12 cellular contexts compared by ENCODE assay signal in genomic region chr6:149895048-149895581, GRCh38. TPM values are rescaled to one million over a fixed set of nuclear protein-coding genes. Genes with fewer than 3 reads are reported as not detected.
DNase-seq lines count a peak whose midpoint lies in the region; ATAC-seq and TF ChIP-seq lines count a peak whose summit lies in the region.
"Not testable (repeated sequence)": the region's sequence is repeated elsewhere in the genome, so short reads cannot be mapped to it uniquely, and the experiment has no call there.
"Had no signal": no experiment of that assay in that cellular context is flagged by ENCODE, and none has a peak within 500 bp of the region (broad histone marks: within the 10 kb centered on the region; RNA-seq: fewer than 3 reads in every experiment).

No MANE protein-coding gene starts in this region.

- H3K9me3 ChIP-seq in KOPT-K1 (ENCODE audit: insufficient read depth, low read length, poor library complexity, severe bottlenecking); RWPE2 (ENCODE audit: severe bottlenecking); body of pancreas; ovary; tibial artery: not testable (repeated sequence)

- 14 to 44% methylated on average over 1 to 7 of the region's 7 CpGs for WGBS in body of pancreas, 2 donors
- 26 to 36% (median 34%) methylated on average over 7 of the region's 7 CpGs for WGBS in ovary, 3 donors

- TF ChIP-seq POLR2A in body of pancreas (IDR thresholded peaks at IDR 0.05); ovary (IDR thresholded peaks at IDR 0.05): not testable (repeated sequence)

- H3K4me1 Mint-ChIP-seq in Calu3 (ENCODE audit: low read depth, unreplicated experiment), result peaks cover 61% of the 10 kb centered on the region

- not testable (repeated sequence) for H3K36me3 ChIP-seq in KOPT-K1 (ENCODE audit: insufficient read depth, low read length); RWPE2 (ENCODE audit: low read depth); body of pancreas (replicated peaks in 1 of 2; ENCODE audit: insufficient read depth in 1 of 2, low read depth in 2 of 2); ovary; tibial artery

- TF ChIP-seq CTCF in Calu3 (IDR thresholded peaks at IDR 0.05; ENCODE audit: unreplicated experiment); body of pancreas (IDR thresholded peaks at IDR 0.05); fibroblast of pulmonary artery (IDR thresholded peaks at IDR 0.05; ENCODE audit: low read length, missing control alignments); ovary (IDR thresholded peaks at IDR 0.05); tibial artery (IDR thresholded peaks at IDR 0.05): not testable (repeated sequence)
- TF ChIP-seq CTCF in RWPE2 (IDR thresholded peaks at IDR 0.05; ENCODE audit: poor library complexity, severe bottlenecking), result peak; percentile 24

- not testable (repeated sequence) for H3K4me3 Mint-ChIP-seq in Calu3 (ENCODE audit: low read depth, unreplicated experiment)

- not testable (repeated sequence) for H3K27me3 Mint-ChIP-seq in Calu3 (ENCODE audit: unreplicated experiment)

- DNase-seq in Calu3, result peak; percentile 45
- DNase-seq in RWPE2 (ENCODE audit: low spot score), result not testable (repeated sequence)
- DNase-seq in body of pancreas, result peak; percentile 40 to 70 (median 68)
- peak; percentile 79 for DNase-seq in fibroblast of pulmonary artery (ENCODE audit: low read depth)
- peak; percentile 75 to 85 for DNase-seq in left colon
- peak; percentile 51 to 74 (median 67) for DNase-seq in ovary
- peak; percentile 82 to 84 for DNase-seq in tibial artery

- H3K36me3 Mint-ChIP-seq in Calu3 (ENCODE audit: insufficient read depth, unreplicated experiment), result not testable (repeated sequence)

- H3K27me3 ChIP-seq in RWPE2 (ENCODE audit: insufficient read depth, poor library complexity, severe bottlenecking); body of pancreas; ovary; tibial artery: not testable (repeated sequence)

- CTCF ChIA-PET in Calu3 (lab: Charles Lee), result interaction anchor here (1.3 kb wide), 1 partner anchor 14 kb away, joined by 4 read pairs; no protein-coding TSS in a partner anchor

- intact Hi-C loops in Calu3 (cut with micrococcal nuclease; ENCODE audit: unreplicated experiment), result loop anchor here (5.0 kb wide), 1 partner anchor 38 kb away; no protein-coding TSS in a partner anchor
- intact Hi-C loops in body of pancreas (cut with DNase I); left colon (cut with DNase I, micrococcal nuclease); ovary (cut with DNase I); tibial artery (cut with DNase I; ENCODE audit: low total_unique reads): not testable (repeated sequence)

- BruUV-seq in Calu3 (replicated peaks; lab: Mats Ljungman, UMichigan), result not testable (repeated sequence)

- not testable (repeated sequence) for H3K27ac Mint-ChIP-seq in Calu3 (ENCODE audit: unreplicated experiment)

- not testable (repeated sequence) for H3K9me3 Mint-ChIP-seq in Calu3 (ENCODE audit: low read depth, unreplicated experiment)

- H3K27ac ChIP-seq in KOPT-K1 (ENCODE audit: low read depth, low read length, poor library complexity, severe bottlenecking) (peak overlapping the region; percentile 35), RWPE2 (ENCODE audit: poor library complexity, severe bottlenecking) (peak overlapping the region; percentile 87), body of pancreas (peak overlapping the region in 2 of 4 donors; percentile 7 to 40), ovary (peak overlapping the region in 1 of 2 donors; percentile 68), tibial artery (peak overlapping the region; percentile 74 to 76)

- not testable (repeated sequence) for H3K4me3 ChIP-seq in RWPE2 (ENCODE audit: severe bottlenecking); body of pancreas; fibroblast of pulmonary artery (replicated peaks; ENCODE audit: low read depth, low read length); ovary; tibial artery

- ATAC-seq in RWPE2 (ENCODE audit: low read depth) (peak; percentile 31; the same call in 2 of the 3 replicates), body of pancreas (peak; percentile 78), left colon (peak; percentile 81)

- not testable (repeated sequence) for TF ChIP-seq EP300 in ovary (IDR thresholded peaks at IDR 0.05)

- H3K4me1 ChIP-seq in RWPE2 (ENCODE audit: insufficient read depth, poor library complexity, severe bottlenecking) (peaks cover 51% of the 10 kb centered on the region), body of pancreas (peaks cover 12% of the 10 kb centered on the region), ovary (ENCODE audit: insufficient read depth) (peaks cover 20% of the 10 kb centered on the region), tibial artery (peaks cover 0 to 37% (median 36%) of the 10 kb centered on the region in 4 donors)

RNA-seq across cellular contexts. Expression of gene RAET1E, which starts 2.8 kb away (rescaled TPM):
- total RNA-seq in Calu3 (2022), result 0.22 TPM in 1 of 2 replicates, not detected in the other
- total RNA-seq in body of pancreas, result not detected
- total RNA-seq in left colon, result under 1 TPM in 1 of 2 donors, not detected in 1; 0.61 TPM
- total RNA-seq in ovary, result under 1 TPM in 4 of 7 donors, not detected in 3; 0.18 to 0.69 (median 0.29) TPM
- under 1 TPM; 0.11 to 0.23 TPM for polyA plus RNA-seq in ovary
- total RNA-seq: activated CD4-positive, alpha-beta T cell treated with anti-CD3 and anti-CD28 coated beads, Interleukin-2, amount 10 ng/mL, durations not matched to agents 7 days and 5 days; activated T-cell treated with anti-CD3 and anti-CD28 coated beads, Interleukin-2, amount 50 U/mL, for 72 hours; CD8-positive, alpha-beta T cell; T-cell had no signal

RNA-seq across cellular contexts. Expression of gene RAET1G, which starts 27.8 kb away (rescaled TPM):
- total RNA-seq in Calu3 (2022) (0.54 TPM in 1 of 2 replicates, not detected in the other), body of pancreas (not detected), left colon (not detected), ovary (1 to 10 TPM in 1 of 7 donors, under 1 TPM in 5, not detected in 1; 0.42 to 1.1 (median 0.64) TPM)
- polyA plus RNA-seq in ovary, result 1 to 10 TPM in 1 of 2 donors, under 1 TPM in 1; 0.86 to 1.5 TPM
- total RNA-seq: activated CD4-positive, alpha-beta T cell treated with anti-CD3 and anti-CD28 coated beads, Interleukin-2, amount 10 ng/mL, durations not matched to agents 7 days and 5 days; activated T-cell treated with anti-CD3 and anti-CD28 coated beads, Interleukin-2, amount 50 U/mL, for 72 hours; CD8-positive, alpha-beta T cell; T-cell had no signal

RNA-seq across cellular contexts. Expression of gene LRP11, which starts 31.0 kb away (rescaled TPM):
- total RNA-seq in Calu3 (2022) (27.4 and 31.1 TPM in 2 replicates), body of pancreas (10 to 100 TPM; 21.0 to 28.0 TPM), left colon (10 to 100 TPM; 21.9 to 22.2 TPM), ovary (10 to 100 TPM; 26.2 to 48.2 (median 37.5) TPM)
- 10 to 100 TPM; 21.8 to 45.2 TPM for polyA plus RNA-seq in ovary

RNA-seq across cellular contexts. Expression of gene ULBP2, which starts 46.7 kb away (rescaled TPM):
- total RNA-seq in Calu3 (2022) (7.1 and 7.6 TPM in 2 replicates), body of pancreas (under 1 TPM in 1 of 2 donors, not detected in 1; 0.26 TPM), left colon (under 1 TPM in 1 of 2 donors, not detected in 1; 0.31 TPM), ovary (under 1 TPM in 1 of 7 donors, not detected in 6; 0.23 TPM)
- 1 to 10 TPM in 1 of 2 donors, under 1 TPM in 1; 0.08 to 3.6 TPM for polyA plus RNA-seq in ovary

Comparison
In these comparisons a context has a peak if more than half of its experiments do, and no peak if none do; other contexts are left out.
1. ATAC-seq: peak in every context shown above with its lines; median percentile 81 in left colon; 78 in body of pancreas; 31 in RWPE2.